ENCODE assay signal across 22 cellular contexts in the genomic region with DNA sequence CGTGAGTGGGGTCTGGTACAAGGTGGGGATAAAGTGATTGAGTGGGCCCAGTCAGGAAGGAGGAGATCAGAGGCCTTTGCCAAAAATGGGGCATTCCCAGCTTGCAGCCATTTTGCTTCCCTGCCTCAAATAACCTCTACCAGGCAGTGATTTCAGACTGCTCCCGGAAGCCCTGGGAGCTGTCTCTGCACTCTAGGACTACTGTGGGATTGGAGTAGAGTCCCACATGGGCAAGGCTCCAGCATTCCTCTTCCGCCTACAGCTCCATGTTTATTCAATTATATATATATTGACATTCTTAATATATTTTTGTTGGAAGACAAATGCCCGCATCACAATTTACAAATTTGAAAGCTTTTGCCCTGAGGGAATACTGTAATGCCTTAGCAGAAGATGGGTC. TPM values are rescaled to one million over a fixed set of nuclear protein-coding genes. Genes with fewer than 3 reads are reported as not detected.
DNase-seq lines count a peak whose midpoint lies in the region; ATAC-seq and TF ChIP-seq lines count a peak whose summit lies in the region.
"Had no signal": no experiment of that assay in that cellular context is flagged by ENCODE, and none has a peak within 500 bp of the region (broad histone marks: within the 10 kb centered on the region; RNA-seq: fewer than 3 reads in every experiment).

No MANE protein-coding gene starts in this region.

- H4K20me1 ChIP-seq in IMR-90 (ENCODE audit: insufficient read depth, low read length): peaks cover 3% of the 10 kb centered on the region
- no peaks in the 10 kb centered on the region for H4K20me1 ChIP-seq in MM.1S (ENCODE audit: insufficient read depth, low read length)

- peaks cover 53% of the 10 kb centered on the region for H3K36me3 Mint-ChIP-seq in endothelial cell (ENCODE audit: low read depth, unreplicated experiment)

- H2AK5ac ChIP-seq in IMR-90 (ENCODE audit: low read depth, low read length): no peak overlapping the region

- TF ChIP-seq RAD21 in IMR-90 (IDR thresholded peaks at IDR 0.05; ENCODE audit: low read length): no peak

- H3K4me2 ChIP-seq in IMR-90 (ENCODE audit: low read depth, low read length) (no peak overlapping the region), MM.1S (ENCODE audit: low read depth, low read length) (no peak overlapping the region)
- H3K4me2 ChIP-seq: GM23338 had no signal

- peak overlapping the region; percentile 56 for H3K4me3 Mint-ChIP-seq in endothelial cell (ENCODE audit: unreplicated experiment)
- H3K4me3 Mint-ChIP-seq: B cell; CD8-positive, alpha-beta T cell; GM23338; H9 had no signal

- no peak overlapping the region for H3K23ac ChIP-seq in IMR-90 (ENCODE audit: low read depth, low read length)

- peaks cover 31% of the 10 kb centered on the region for H3K4me1 Mint-ChIP-seq in endothelial cell (ENCODE audit: unreplicated experiment)
- H3K4me1 Mint-ChIP-seq: B cell, GM23338, H9 had no signal

- H2AK9ac ChIP-seq in IMR-90 (replicated peaks; ENCODE audit: low read depth, low read length, poor library complexity): no peak overlapping the region

- CTCF ChIA-PET in IMR-90 (lab: Yijun Ruan, JAX): interaction anchor here (0.6 to 1.5 kb wide), 2 partner anchors 8 to 28 kb away, joined by 3 to 4 read pairs; no protein-coding TSS in a partner anchor

- in situ Hi-C loops in IMR-90 (cut with MboI; ENCODE audit: low sequenced_read_pairs): no loop called here

- H3K4me3 ChIP-seq in IMR-90 (ENCODE audit: insufficient read depth, low read depth, low read length) (no peak overlapping the region), MM.1S (ENCODE audit: low read length) (no peak overlapping the region)
- H3K4me3 ChIP-seq: GM23338 had no signal

- H3K27me3 Mint-ChIP-seq in endothelial cell (ENCODE audit: unreplicated experiment): peaks cover 10% of the 10 kb centered on the region
- H3K27me3 Mint-ChIP-seq: B cell had no signal

- no peak overlapping the region for H2BK15ac ChIP-seq in IMR-90 (ENCODE audit: low read depth, low read length)

- no peak overlapping the region for H4K8ac ChIP-seq in IMR-90 (ENCODE audit: low read depth in 2 of 2, low read length in 2 of 2)

- H3K36me3 ChIP-seq in IMR-90 (ENCODE audit: control insufficient read depth, insufficient read depth, low read length) (peaks cover 73% of the 10 kb centered on the region), MM.1S (replicated peaks; ENCODE audit: insufficient read depth, low read length) (peaks cover 26% of the 10 kb centered on the region)

- no peak overlapping the region for H3K4ac ChIP-seq in IMR-90 (ENCODE audit: low read depth, low read length)

- no peak overlapping the region for H3K56ac ChIP-seq in IMR-90 (ENCODE audit: extremely low read depth, insufficient read depth, low read length)

- peak overlapping the region; percentile 84 for H3K27ac Mint-ChIP-seq in endothelial cell (ENCODE audit: unreplicated experiment)
- H3K27ac Mint-ChIP-seq: CD8-positive, alpha-beta T cell; GM23338 had no signal

- no peaks in the 10 kb centered on the region for H3K9me3 ChIP-seq in IMR-90 (ENCODE audit: control insufficient read depth, insufficient read depth, low read length)
- H3K9me3 ChIP-seq in MM.1S (replicated peaks; ENCODE audit: insufficient read depth, low read length): no peaks in the 10 kb centered on the region
- H3K9me3 ChIP-seq: Caco-2 had no signal

- H2BK5ac ChIP-seq in IMR-90 (ENCODE audit: low read depth, low read length, poor library complexity, severe bottlenecking): no peak overlapping the region

- ATAC-seq in IMR-90 (ENCODE audit: low read depth): peak; percentile 91

- no peak overlapping the region for H4K91ac ChIP-seq in IMR-90 (ENCODE audit: insufficient read depth, low read depth, low read length)

- H3K27me3 ChIP-seq in IMR-90 (ENCODE audit: control insufficient read depth, insufficient read depth, low read length) (no peaks in the 10 kb centered on the region), MM.1S (replicated peaks; ENCODE audit: insufficient read depth, low read length) (no peaks in the 10 kb centered on the region)

- DNase-seq in IMR-90 (peak; percentile 52), endothelial cell (ENCODE audit: low spot score) (no peak), iris pigment epithelial cell (ENCODE audit: low read depth) (peak; percentile 11), NCI-H69 (lab: John Stamatoyannopoulos, UW) (no peak), HT-29 (ENCODE audit: low spot score) (no peak), ecto neural progenitor cell (ENCODE audit: low spot score) (no peak), MM.1S (no peak)
- DNase-seq: CD8-positive, alpha-beta T cell; EL; GDM1; H9; KG1; NCI-H1048; NCI-H1694; NCI-H2081; NCI-H2227 treated with DMSO at 0.1 percent for 48 hours; SHP77 had no signal

- H3K18ac ChIP-seq in IMR-90 (ENCODE audit: low read depth, low read length): no peak overlapping the region

- no peak for TF ChIP-seq CTCF in IMR-90 (conservative IDR thresholded peaks at IDR 0.05; ENCODE audit: low read depth, low read length)
- no peak for TF ChIP-seq CTCF in endothelial cell (IDR thresholded peaks at IDR 0.05; ENCODE audit: unreplicated experiment)
- no peak for TF ChIP-seq CTCF in MM.1S (IDR thresholded peaks at IDR 0.05; ENCODE audit: low read length)

- no peak overlapping the region for H4K5ac ChIP-seq in IMR-90 (ENCODE audit: low read depth, low read length)

- H3K4me1 ChIP-seq in IMR-90 (ENCODE audit: control insufficient read depth, insufficient read depth, low read length): no peaks in the 10 kb centered on the region
- no peaks in the 10 kb centered on the region for H3K4me1 ChIP-seq in MM.1S (ENCODE audit: low read length)
- H3K4me1 ChIP-seq: Caco-2 had no signal

- intact Hi-C loops in IMR-90 (cut with micrococcal nuclease): no loop called here

- H3K9me3 Mint-ChIP-seq in endothelial cell (ENCODE audit: unreplicated experiment): no peaks in the 10 kb centered on the region
- H3K9me3 Mint-ChIP-seq: CD8-positive, alpha-beta T cell; GM23338; H9 had no signal

- no peak for TF ChIP-seq POLR2A in IMR-90 (IDR thresholded peaks at IDR 0.05; ENCODE audit: low read depth, low read length)

- POLR2A ChIA-PET in IMR-90 (lab: Charles Lee; ENCODE audit: unreplicated experiment): no interaction called here

- H3K27ac ChIP-seq in IMR-90 (ENCODE audit: insufficient read depth, low read length) (no peak overlapping the region), MM.1S (ENCODE audit: low read length) (no peak overlapping the region)
- H3K27ac ChIP-seq: C4-2B, RWPE1 had no signal

- BruUV-seq in IMR-90 (replicated peaks; lab: Mats Ljungman, UMichigan): no TSS peak

- H3K9me2 ChIP-seq in MM.1S (replicated peaks; ENCODE audit: insufficient read depth, low read length): no peaks in the 10 kb centered on the region

- H3F3A ChIP-seq in MM.1S (ENCODE audit: insufficient read depth, low read length): no peaks in the 10 kb centered on the region

- WGBS in IMR-90 (ENCODE audit: extremely low coverage in 2 of 2, insufficient read length in 1 of 2), 2 experiments: no CpG with 5 or more reads among the region's 4 CpGs

- H3K9ac ChIP-seq in IMR-90 (ENCODE audit: low read depth, low read length) (no peak overlapping the region), MM.1S (ENCODE audit: low read length) (no peak overlapping the region)

- dilution Hi-C loops in IMR-90 (cut with HindIII; ENCODE audit: low sequenced_read_pairs, unreplicated experiment): no loop called here

- H2BK120ac ChIP-seq in IMR-90 (ENCODE audit: low read depth, low read length): no peak overlapping the region

- peaks cover 3% of the 10 kb centered on the region; the same call in 1 of the 2 replicates for H3K9me1 ChIP-seq in IMR-90 (ENCODE audit: insufficient read depth, low read length)

- H2BK20ac ChIP-seq in IMR-90 (ENCODE audit: low read depth, low read length): no peak overlapping the region

- H2AFZ ChIP-seq in IMR-90 (replicated peaks; ENCODE audit: low read length, poor library complexity) (peak overlapping the region; percentile 10), MM.1S (ENCODE audit: low read length) (no peak overlapping the region)
- H2AFZ ChIP-seq: GM23338 had no signal

- H3K79me2 ChIP-seq in MM.1S (ENCODE audit: low read length): peaks cover 12% of the 10 kb centered on the region

- peaks cover 11 to 29% of the 10 kb centered on the region in 2 experiments for H3K79me1 ChIP-seq in IMR-90 (ENCODE audit: low read depth in 1 of 2, low read length in 2 of 2)

- no peak overlapping the region for H3K14ac ChIP-seq in IMR-90 (replicated peaks; ENCODE audit: low read depth, low read length)

TF ChIP-seq in IMR-90, 13 proteins besides CTCF, POLR2A, EP300 and RAD21 (continues in another document):
- no peak for TF ChIP-seq RCOR1 (IDR thresholded peaks at IDR 0.05; ENCODE audit: insufficient replicate concordance, low read length)

RNA-seq across cellular contexts. Expression of gene SUPT6H, which starts 13.5 kb away (rescaled TPM):
- 44.8 and 45.0 TPM in 2 replicates for total RNA-seq in IMR-90 (2012; rRNA removed)
- 40.0 and 41.4 TPM in 2 replicates for polyA plus RNA-seq in IMR-90 (2012; rRNA removed)
- polyA plus RNA-seq in IMR-90 (2012; cell fraction: cytosol; rRNA removed): 18.2 and 20.2 TPM in 2 replicates
- polyA plus RNA-seq in IMR-90 (2012; cell fraction: nucleus; rRNA removed; ENCODE audit: low replicate concordance): 66.1 and 72.1 TPM in 2 replicates
- total RNA-seq in endothelial cell (ENCODE audit: unreplicated experiment): 87.4 TPM
- total RNA-seq in HT-29 (2014; rRNA removed; shearing (Covaris generic)): 48.1 and 57.9 TPM in 2 replicates

RNA-seq across cellular contexts. Expression of gene SDF2, which starts 13.8 kb away (rescaled TPM):
- total RNA-seq in IMR-90 (2012; rRNA removed) (79.2 and 81.7 TPM in 2 replicates), endothelial cell (ENCODE audit: unreplicated experiment) (52.8 TPM)
- polyA plus RNA-seq in IMR-90 (2012; rRNA removed): 76.0 and 80.8 TPM in 2 replicates
- polyA plus RNA-seq in IMR-90 (2012; cell fraction: cytosol; rRNA removed): 67.2 and 90.4 TPM in 2 replicates
- 22.7 and 43.7 TPM in 2 replicates for polyA plus RNA-seq in IMR-90 (2012; cell fraction: nucleus; rRNA removed; ENCODE audit: low replicate concordance)
- total RNA-seq in HT-29 (2014; rRNA removed; shearing (Covaris generic)): 50.7 and 52.6 TPM in 2 replicates

RNA-seq across cellular contexts. Expression of gene BLTP2, which starts 30.5 kb away (rescaled TPM):
- 146 and 174 TPM in 2 replicates for total RNA-seq in IMR-90 (2012; rRNA removed)
- 42.3 and 49.0 TPM in 2 replicates for polyA plus RNA-seq in IMR-90 (2012; rRNA removed)
- polyA plus RNA-seq in IMR-90 (2012; cell fraction: cytosol; rRNA removed): 20.3 and 23.3 TPM in 2 replicates
- polyA plus RNA-seq in IMR-90 (2012; cell fraction: nucleus; rRNA removed; ENCODE audit: low replicate concordance): 54.4 and 79.1 TPM in 2 replicates
- total RNA-seq in endothelial cell (ENCODE audit: unreplicated experiment): 203 TPM
- total RNA-seq in HT-29 (2014; rRNA removed; shearing (Covaris generic)): 127 and 129 TPM in 2 replicates

RNA-seq across cellular contexts. Expression of gene PROCA1, which starts 36.2 kb away (rescaled TPM):
- total RNA-seq in IMR-90 (2012; rRNA removed) (0.28 and 0.36 TPM in 2 replicates), endothelial cell (ENCODE audit: unreplicated experiment) (12.0 TPM)
- 1.7 and 3.0 TPM in 2 replicates for polyA plus RNA-seq in IMR-90 (2012; rRNA removed)
- 1.4 and 1.6 TPM in 2 replicates for polyA plus RNA-seq in IMR-90 (2012; cell fraction: cytosol; rRNA removed)
- 14.3 and 16.5 TPM in 2 replicates for polyA plus RNA-seq in IMR-90 (2012; cell fraction: nucleus; rRNA removed; ENCODE audit: low replicate concordance)
- 1.7 and 3.8 TPM in 2 replicates for total RNA-seq in HT-29 (2014; rRNA removed; shearing (Covaris generic))

RNA-seq across cellular contexts. Expression of gene RAB34, which starts 42.2 kb away (rescaled TPM):
- total RNA-seq in IMR-90 (2012; rRNA removed) (304 and 351 TPM in 2 replicates), endothelial cell (ENCODE audit: unreplicated experiment) (72.0 TPM)
- 374 and 387 TPM in 2 replicates for polyA plus RNA-seq in IMR-90 (2012; rRNA removed)
- 274 and 575 TPM in 2 replicates for polyA plus RNA-seq in IMR-90 (2012; cell fraction: cytosol; rRNA removed)
- 417 and 521 TPM in 2 replicates for polyA plus RNA-seq in IMR-90 (2012; cell fraction: nucleus; rRNA removed; ENCODE audit: low replicate concordance)
- total RNA-seq in HT-29 (2014; rRNA removed; shearing (Covaris generic)): 0.97 TPM in 1 of 2 replicates, not detected in the other

Comparison
In these comparisons a context has a peak if more than half of its experiments do, and no peak if none do; other contexts are left out.
1. DNase-seq: peak in IMR-90 (single experiment) and iris pigment epithelial cell (single experiment); none in endothelial cell (single experiment), NCI-H69 (single experiment), HT-29 (single experiment), ecto neural progenitor cell (single experiment) and MM.1S (single experiment).